21 cellular contexts compared by ENCODE assay signal in the genomic region with DNA sequence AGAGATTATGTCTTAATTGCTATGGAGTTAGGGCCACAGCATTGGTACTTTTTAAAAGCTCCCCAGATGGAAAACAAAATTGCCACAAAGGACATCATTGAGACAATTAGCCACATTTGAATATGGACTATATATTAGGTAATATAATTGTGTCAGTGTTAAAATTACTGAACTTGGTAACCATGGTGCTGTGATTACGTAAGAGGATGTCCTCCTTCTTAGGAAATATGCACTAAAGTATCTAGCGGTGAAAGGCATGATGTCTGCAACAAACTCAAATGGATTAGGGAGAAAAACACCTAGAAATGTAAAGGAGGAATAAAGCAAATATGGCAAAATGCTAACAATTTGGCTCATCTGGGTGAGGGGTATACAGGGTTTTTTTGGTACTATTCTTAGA.
DNase-seq lines count a peak whose midpoint lies in the region; ATAC-seq, FAIRE-seq and TF ChIP-seq lines count a peak whose summit lies in the region.
"Had no signal": no experiment of that assay in that cellular context is flagged by ENCODE, and none has a peak within 500 bp of the region (broad histone marks: within the 10 kb centered on the region; RNA-seq: fewer than 3 reads in every experiment).

No MANE protein-coding gene starts in this region.

- WGBS in pancreas, 2 donors, result 85% methylated on average over 2 of the region's 2 CpGs

- no peak overlapping the region for H3K4me3 ChIP-seq in bronchial epithelial cell (ENCODE audit: low read depth, low read length)
- H3K4me3 ChIP-seq in pancreas, result no peak overlapping the region
- H3K4me3 ChIP-seq: BLaER1, GM23248 had no signal

- H3K27ac ChIP-seq in pancreas, result no peak overlapping the region
- H3K27ac ChIP-seq: 22Rv1, BLaER1, GM23248 had no signal

- DNase-seq in NOMO-1 (lab: John Stamatoyannopoulos, UW; ENCODE audit: unreplicated experiment in 2 of 2), result peak; percentile 39 to 75
- no peak for DNase-seq in NOMO-1 treated with dmso at 0.1 percent for 144 hours (lab: John Stamatoyannopoulos, UW; ENCODE audit: unreplicated experiment)
- DNase-seq in MV-4-11 (lab: John Stamatoyannopoulos, UW), result peak; percentile 72
- peak; percentile 15 for DNase-seq in bronchial epithelial cell (ENCODE audit: low read depth)
- DNase-seq in pancreas, result no peak
- DNase-seq in activated CD8-positive, alpha-beta memory T cell treated with anti-CD3 and anti-CD28 coated beads, Interleukin-2, amount 50 U/mL, for 4 hours, result no peak
- DNase-seq in inferior parietal cortex (ENCODE audit: extremely low spot score), result no peak
- DNase-seq: CD8-positive, alpha-beta memory T cell; DMS79 treated with DMSO at 0.1 percent for 48 hours; GM23248; HCEC 1CT; NCI-H1048; NCI-H1436 treated with DMSO at 0.1 percent for 48 hours; NCI-H2029 treated with DMSO at 0.1 percent for 48 hours; NCI-H2171 treated with DMSO at 0.1 percent for 48 hours; NCI-H748 treated with DMSO at 0.1 percent for 48 hours; SK-N-SH had no signal

- TF ChIP-seq CTCF in bronchial epithelial cell (IDR thresholded peaks at IDR 0.05; ENCODE audit: insufficient read depth, low read length, severe bottlenecking) (no peak), pancreas (IDR thresholded peaks at IDR 0.05) (no peak)

- H3K36me3 ChIP-seq in bronchial epithelial cell (ENCODE audit: control insufficient read depth, insufficient read depth, low read length), result no peaks in the 10 kb centered on the region
- no peaks in the 10 kb centered on the region for H3K36me3 ChIP-seq in pancreas
- H3K36me3 ChIP-seq: BLaER1 had no signal

- FAIRE-seq in bronchial epithelial cell (lab: Jason Lieb, UNC) (no peak), pancreas (lab: Jason Lieb, UNC) (peak; percentile 49)

- H3K4me1 ChIP-seq in pancreas, result no peaks in the 10 kb centered on the region
- H3K4me1 ChIP-seq: BLaER1 had no signal

- no peaks in the 10 kb centered on the region for H3K27me3 ChIP-seq in bronchial epithelial cell (ENCODE audit: control insufficient read depth, insufficient read depth, low read length)
- H3K27me3 ChIP-seq in pancreas, result no peaks in the 10 kb centered on the region

- no peak for ATAC-seq in pancreas
- no peak for ATAC-seq in GM18517 (IDR thresholded peaks at IDR 0.05; ENCODE audit: unreplicated experiment)
- ATAC-seq: Panc1 had no signal

- H3K9me3 ChIP-seq in pancreas, result no peaks in the 10 kb centered on the region
- H3K9me3 ChIP-seq: BLaER1, SK-N-SH had no signal

- intact Hi-C loops in pancreas (cut with DNase I), result loop anchor here in 1 of 3 donors (10.0 kb wide), 1 partner anchor 99 kb away; no protein-coding TSS in a partner anchor

Comparison
In these comparisons a context has a peak if more than half of its experiments do, and no peak if none do; other contexts are left out.
1. DNase-seq: peak in NOMO-1 (2 of 2), MV-4-11 (single experiment) and bronchial epithelial cell (single experiment); none in NOMO-1 treated with dmso at 0.1 percent for 144 hours (single experiment), pancreas (0 of 6), activated CD8-positive, alpha-beta memory T cell treated with anti-CD3 and anti-CD28 coated beads, Interleukin-2, amount 50 U/mL, for 4 hours (single experiment) and inferior parietal cortex (single experiment).